ENCODE assay signal across 16 cellular contexts in genomic region chr10:24625778-24626177, GRCh38.
"Had no signal": no experiment of that assay in that cellular context is flagged by ENCODE, and none has a peak within 500 bp of the region (broad histone marks: within the 10 kb centered on the region; RNA-seq: fewer than 3 reads in every experiment).

No MANE protein-coding gene starts in this region.

- H3K27ac Mint-ChIP-seq: natural killer cell had no signal

- H3K4me3 Mint-ChIP-seq: natural killer cell, neural crest cell had no signal

- H3K36me3 Mint-ChIP-seq: natural killer cell had no signal

- H3K36me3 ChIP-seq: ovary, right atrium auricular region, uterus had no signal

- ATAC-seq: natural killer cell had no signal

- H3K27ac ChIP-seq: ovary, right atrium auricular region, sigmoid colon, skin epidermis, upper lobe of left lung, uterus had no signal

- H3K9me3 ChIP-seq: ovary, right atrium auricular region, sigmoid colon, upper lobe of left lung, uterus had no signal

- H3K9me3 Mint-ChIP-seq: natural killer cell, neural crest cell had no signal

- H3K4me3 ChIP-seq: ovary, right atrium auricular region, sigmoid colon, skin epidermis, upper lobe of left lung, uterus had no signal

- H3K27me3 ChIP-seq: ovary, right atrium auricular region, sigmoid colon, upper lobe of left lung, uterus had no signal

- DNase-seq: dermis blood vessel endothelial cell; erythroblast; foreskin melanocyte; head of caudate nucleus; hippocampal formation; mesendoderm; natural killer cell; ovary; sigmoid colon; stimulated activated CD4-positive, alpha-beta T cell treated with anti-CD3 and anti-CD28 coated beads, Interleukin-12 subunit alpha, Interleukin-12 subunit beta, amount 100 ng/mL, for 4 hours; stimulated activated naive CD4-positive, alpha-beta T cell treated with Interleukin-2 at 50 U/mL for 16 hours; upper lobe of left lung; uterus had no signal

- H3K4me1 ChIP-seq: uterus had no signal
